In the genomic region with DNA sequence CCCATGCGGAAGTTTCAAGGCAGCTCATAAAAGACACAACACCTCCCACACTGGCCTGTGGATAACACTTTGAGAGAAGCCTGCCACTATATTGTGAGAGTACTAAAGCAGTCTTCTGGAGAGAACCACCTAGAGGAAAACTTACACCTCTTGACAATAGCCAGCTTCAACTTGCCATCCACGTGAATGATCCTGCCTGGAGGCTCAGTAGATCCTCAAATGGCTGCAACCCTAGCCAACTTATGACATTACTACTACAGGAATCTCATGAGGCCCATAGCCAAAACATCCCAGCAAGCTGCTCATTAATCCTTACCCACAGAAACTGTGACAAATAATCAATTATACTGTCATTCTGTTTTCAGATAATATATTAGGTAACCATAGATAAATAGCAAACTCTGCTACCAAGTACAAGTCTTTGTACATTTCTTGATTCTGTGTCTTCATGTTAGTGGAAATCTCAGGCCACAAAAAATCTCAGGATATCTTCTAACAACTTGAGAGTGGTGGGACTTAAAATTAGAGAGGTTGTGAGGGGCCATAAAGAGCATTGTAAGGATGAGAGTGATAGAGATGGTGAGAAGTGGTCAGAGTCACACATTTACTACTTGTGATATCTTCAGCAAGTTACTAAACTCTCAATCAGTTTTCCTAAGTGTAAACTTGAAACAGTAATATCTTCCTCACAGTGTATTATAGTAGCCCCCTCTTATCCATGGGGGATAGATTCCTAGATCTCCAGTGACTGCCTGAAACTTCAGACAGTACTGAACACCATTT, we compare ENCODE assay signal across 16 cellular contexts.
DNase-seq lines count a peak whose midpoint lies in the region; ATAC-seq and TF ChIP-seq lines count a peak whose summit lies in the region.
"Had no signal": no experiment of that assay in that cellular context is flagged by ENCODE, and none has a peak within 500 bp of the region (broad histone marks: within the 10 kb centered on the region; RNA-seq: fewer than 3 reads in every experiment).

No MANE protein-coding gene starts in this region.

- H3K27me3 Mint-ChIP-seq in Calu3 (ENCODE audit: unreplicated experiment): no peaks in the 10 kb centered on the region
- H3K27me3 Mint-ChIP-seq in naive thymus-derived CD4-positive, alpha-beta T cell: no peaks in the 10 kb centered on the region
- H3K27me3 Mint-ChIP-seq in activated CD4-positive, alpha-beta memory T cell treated with anti-CD3 and anti-CD28 coated beads, Interleukin-2, amount 10 ng/mL, durations not matched to agents 7 days and 5 days: no peaks in the 10 kb centered on the region
- H3K27me3 Mint-ChIP-seq: activated naive CD4-positive, alpha-beta T cell treated with anti-CD3 and anti-CD28 coated beads, Interleukin-2, amount 10 ng/mL, durations not matched to agents 7 days and 5 days had no signal

- BruUV-seq in Calu3 (replicated peaks; lab: Mats Ljungman, UMichigan) (no TSS peak), Panc1 (replicated peaks; lab: Mats Ljungman, UMichigan) (no TSS peak)

- no peaks in the 10 kb centered on the region for H3K36me3 Mint-ChIP-seq in Calu3 (ENCODE audit: insufficient read depth, unreplicated experiment)
- no peaks in the 10 kb centered on the region for H3K36me3 Mint-ChIP-seq in naive thymus-derived CD4-positive, alpha-beta T cell
- no peaks in the 10 kb centered on the region for H3K36me3 Mint-ChIP-seq in activated CD4-positive, alpha-beta memory T cell treated with anti-CD3 and anti-CD28 coated beads, Interleukin-2, amount 10 ng/mL, durations not matched to agents 7 days and 5 days (ENCODE audit: low read depth)
- H3K36me3 Mint-ChIP-seq: activated naive CD4-positive, alpha-beta T cell treated with anti-CD3 and anti-CD28 coated beads, Interleukin-2, amount 10 ng/mL, durations not matched to agents 7 days and 5 days had no signal

- peak; percentile 53 for ATAC-seq in Panc1
- ATAC-seq in naive thymus-derived CD4-positive, alpha-beta T cell: peak; percentile 10

- H3K9me3 Mint-ChIP-seq in Calu3 (ENCODE audit: low read depth, unreplicated experiment): no peaks in the 10 kb centered on the region
- H3K9me3 Mint-ChIP-seq in naive thymus-derived CD4-positive, alpha-beta T cell: peaks cover 0 to 1% (median 0%) of the 10 kb centered on the region in 11 donors
- no peaks in the 10 kb centered on the region for H3K9me3 Mint-ChIP-seq in activated CD4-positive, alpha-beta memory T cell treated with anti-CD3 and anti-CD28 coated beads, Interleukin-2, amount 10 ng/mL, durations not matched to agents 7 days and 5 days
- H3K9me3 Mint-ChIP-seq: activated naive CD4-positive, alpha-beta T cell treated with anti-CD3 and anti-CD28 coated beads, Interleukin-2, amount 10 ng/mL, durations not matched to agents 7 days and 5 days had no signal

- POLR2A ChIA-PET in Panc1 (lab: Charles Lee): no interaction called here
- POLR2A ChIA-PET in naive thymus-derived CD4-positive, alpha-beta T cell (lab: Charles Lee): no interaction called here
- POLR2A ChIA-PET in activated CD4-positive, alpha-beta memory T cell treated with anti-CD3 and anti-CD28 coated beads, Interleukin-2, amount 10 ng/mL, durations not matched to agents 7 days and 5 days (lab: Charles Lee): no interaction called here

- no peaks in the 10 kb centered on the region for H3K36me3 ChIP-seq in Panc1 (ENCODE audit: control insufficient read depth, insufficient read depth, low read length)
- H3K36me3 ChIP-seq in naive thymus-derived CD4-positive, alpha-beta T cell (ENCODE audit: control insufficient read depth in 2 of 3, insufficient read depth in 3 of 3, low read length in 3 of 3): no peaks in the 10 kb centered on the region

- peak overlapping the region; percentile 84 for H3K27ac Mint-ChIP-seq in Calu3 (ENCODE audit: unreplicated experiment)
- H3K27ac Mint-ChIP-seq in naive thymus-derived CD4-positive, alpha-beta T cell: peak overlapping the region in 1 of 9 donors; percentile 60
- H3K27ac Mint-ChIP-seq in activated CD4-positive, alpha-beta memory T cell treated with anti-CD3 and anti-CD28 coated beads, Interleukin-2, amount 10 ng/mL, durations not matched to agents 7 days and 5 days: no peak overlapping the region
- H3K27ac Mint-ChIP-seq: activated naive CD4-positive, alpha-beta T cell treated with anti-CD3 and anti-CD28 coated beads, Interleukin-2, amount 10 ng/mL, durations not matched to agents 7 days and 5 days had no signal

- H3K4me3 Mint-ChIP-seq in Calu3 (ENCODE audit: low read depth, unreplicated experiment): peak overlapping the region; percentile 61
- H3K4me3 Mint-ChIP-seq in naive thymus-derived CD4-positive, alpha-beta T cell: peak overlapping the region in 6 of 10 donors; percentile 47 to 72 (median 66)
- no peak overlapping the region for H3K4me3 Mint-ChIP-seq in activated CD4-positive, alpha-beta memory T cell treated with anti-CD3 and anti-CD28 coated beads, Interleukin-2, amount 10 ng/mL, durations not matched to agents 7 days and 5 days

- no peaks in the 10 kb centered on the region for H3K27me3 ChIP-seq in Panc1 (ENCODE audit: control insufficient read depth, insufficient read depth, low read length)
- H3K27me3 ChIP-seq in naive thymus-derived CD4-positive, alpha-beta T cell (ENCODE audit: control insufficient read depth in 2 of 2, insufficient read depth in 2 of 2, low read length in 2 of 2): no peaks in the 10 kb centered on the region

- no peaks in the 10 kb centered on the region for H3K4me1 ChIP-seq in Panc1 (ENCODE audit: control insufficient read depth, insufficient read depth, low read length)
- no peaks in the 10 kb centered on the region for H3K4me1 ChIP-seq in naive thymus-derived CD4-positive, alpha-beta T cell (ENCODE audit: control insufficient read depth in 2 of 2, insufficient read depth in 2 of 2, low read length in 2 of 2)
- H3K4me1 ChIP-seq: parathyroid adenoma had no signal

- intact Hi-C loops in Calu3 (cut with micrococcal nuclease; ENCODE audit: unreplicated experiment): loop anchor here (5.0 to 10.0 kb wide), 3 partner anchors 149 to 726 kb away; no protein-coding TSS in a partner anchor
- intact Hi-C loops in Panc1 (cut with micrococcal nuclease; ENCODE audit: unreplicated experiment): no loop called here
- intact Hi-C loops in naive thymus-derived CD4-positive, alpha-beta T cell (cut with micrococcal nuclease): no loop called here

- H3K9me3 ChIP-seq in Panc1 (ENCODE audit: control insufficient read depth, insufficient read depth, low read depth, low read length): no peaks in the 10 kb centered on the region
- H3K9me3 ChIP-seq in naive thymus-derived CD4-positive, alpha-beta T cell (ENCODE audit: control insufficient read depth in 2 of 3, low read length in 3 of 3): no peaks in the 10 kb centered on the region

- TF ChIP-seq CTCF in Calu3 (IDR thresholded peaks at IDR 0.05; ENCODE audit: unreplicated experiment): no peak
- no peak for TF ChIP-seq CTCF in Panc1 (IDR thresholded peaks at IDR 0.05)
- no peak for TF ChIP-seq CTCF in epithelial cell of proximal tubule (conservative IDR thresholded peaks at IDR 0.05; ENCODE audit: low read depth, low read length)

- CTCF ChIA-PET in Calu3 (lab: Charles Lee) (no interaction called here), Panc1 (lab: Charles Lee) (no interaction called here)
- CTCF ChIA-PET in naive thymus-derived CD4-positive, alpha-beta T cell (lab: Charles Lee): no interaction called here
- CTCF ChIA-PET in activated CD4-positive, alpha-beta memory T cell treated with anti-CD3 and anti-CD28 coated beads, Interleukin-2, amount 10 ng/mL, durations not matched to agents 7 days and 5 days (lab: Charles Lee): no interaction called here

- peaks cover 21% of the 10 kb centered on the region for H3K4me1 Mint-ChIP-seq in Calu3 (ENCODE audit: low read depth, unreplicated experiment)
- peaks cover 0 to 21% (median 4%) of the 10 kb centered on the region in 7 donors for H3K4me1 Mint-ChIP-seq in naive thymus-derived CD4-positive, alpha-beta T cell
- H3K4me1 Mint-ChIP-seq in activated CD4-positive, alpha-beta memory T cell treated with anti-CD3 and anti-CD28 coated beads, Interleukin-2, amount 10 ng/mL, durations not matched to agents 7 days and 5 days: no peaks in the 10 kb centered on the region

- in situ Hi-C loops in Panc1 (cut with HindIII; ENCODE audit: low pct_unique_long_range_greater_than_20kb, low sequenced_read_pairs): no loop called here

- peak overlapping the region; percentile 34 to 51; a peak in 3 of 4 replicates for H3K4me3 ChIP-seq in Panc1 (ENCODE audit: low read depth in 2 of 2, low read length in 2 of 2)
- peak overlapping the region; percentile 51 for H3K4me3 ChIP-seq in epithelial cell of proximal tubule (ENCODE audit: low read depth, low read length)
- peak overlapping the region; percentile 20 for H3K4me3 ChIP-seq in naive thymus-derived CD4-positive, alpha-beta T cell (ENCODE audit: low read length)

- DNase-seq in Calu3: no peak
- no peak for DNase-seq in Panc1 (ENCODE audit: low read depth, low spot score)
- DNase-seq in epithelial cell of proximal tubule (ENCODE audit: low read depth): no peak
- no peak for DNase-seq in naive thymus-derived CD4-positive, alpha-beta T cell
- DNase-seq in NCI-H345 treated with DMSO at 0.1 percent for 48 hours (lab: John Stamatoyannopoulos, UW; ENCODE audit: unreplicated experiment): no peak
- DNase-seq in activated CD4-positive, alpha-beta memory T cell treated with anti-CD3 and anti-CD28 coated beads, Interleukin-2, amount 10 ng/mL, durations not matched to agents 7 days and 5 days: no peak
- no peak for DNase-seq in activated CD4-positive, alpha-beta T cell treated with anti-CD3 and anti-CD28 coated beads for 1 hour
- no peak for DNase-seq in ureter (ENCODE audit: low spot score)
- DNase-seq: activated naive CD4-positive, alpha-beta T cell treated with anti-CD3 and anti-CD28 coated beads, Interleukin-2, amount 10 ng/mL, durations not matched to agents 7 days and 5 days; islet precursor cell; KG1; NCI-H2081; stimulated activated CD4-positive, alpha-beta T cell treated with anti-CD3 and anti-CD28 coated beads, Interleukin-1b, Interleukin-23, amount 100 ng/mL, for 48 hours; stimulated activated naive CD4-positive, alpha-beta T cell; T-helper 9 cell had no signal

- H3K27ac ChIP-seq in Panc1 (ENCODE audit: low read length): peak overlapping the region; percentile 52; the same call in 1 of the 2 replicates
- H3K27ac ChIP-seq in naive thymus-derived CD4-positive, alpha-beta T cell (ENCODE audit: low read depth, low read length): no peak overlapping the region
- H3K27ac ChIP-seq: parathyroid adenoma had no signal
